8 cellular contexts compared by ENCODE assay signal in the genomic region with DNA sequence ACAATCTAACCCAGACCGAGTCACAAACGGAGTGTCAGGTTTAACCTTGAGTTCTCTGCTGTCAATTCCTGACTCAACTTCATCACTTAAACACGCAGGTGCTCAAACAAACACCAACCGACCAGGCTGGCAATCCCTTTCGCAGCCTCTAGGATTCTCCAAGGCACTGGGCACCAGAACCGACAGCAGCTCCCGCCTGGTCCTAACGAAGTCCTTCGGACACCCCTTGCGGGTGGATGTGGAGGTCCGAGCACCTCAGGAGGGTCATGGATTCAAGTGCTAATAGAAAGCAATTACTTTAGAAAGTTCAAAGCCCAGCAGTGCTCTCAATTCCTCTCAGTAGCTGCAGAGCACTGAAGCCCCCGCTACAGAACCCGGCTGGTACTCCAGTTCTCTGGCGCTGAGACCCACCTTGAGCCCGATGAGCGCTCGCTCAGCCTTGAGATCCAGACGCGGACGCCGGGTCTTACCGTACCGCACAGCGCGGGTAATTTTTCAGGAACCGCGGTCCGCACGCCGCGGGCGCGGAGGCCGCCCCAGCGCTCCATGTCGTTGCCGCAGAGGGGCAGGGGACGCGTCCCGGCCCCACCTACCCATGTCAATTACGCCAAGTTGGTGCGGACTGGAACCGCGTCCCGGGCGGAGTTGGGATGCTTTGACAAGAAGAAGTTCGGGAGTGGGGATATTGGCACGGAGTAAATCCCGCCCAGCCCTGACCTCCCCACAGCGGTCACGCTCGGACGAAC. TPM values are rescaled to one million over a fixed set of nuclear protein-coding genes. Genes with fewer than 3 reads are reported as not detected.
DNase-seq lines count a peak whose midpoint lies in the region; ATAC-seq and TF ChIP-seq lines count a peak whose summit lies in the region.

No MANE protein-coding gene starts in this region.

- H3K36me3 ChIP-seq in adrenal gland (replicated peaks in 1 of 2), result no peaks in the 10 kb centered on the region
- no peaks in the 10 kb centered on the region for H3K36me3 ChIP-seq in heart right ventricle

- peak overlapping the region; percentile 88 to 94 (median 92) for H3K27ac ChIP-seq in adrenal gland
- H3K27ac ChIP-seq in heart right ventricle, result peak overlapping the region; percentile 63 to 96 (median 93)

- H3K4me1 ChIP-seq in adrenal gland (replicated peaks in 1 of 2) (peaks cover 10 to 33% of the 10 kb centered on the region in 2 donors), heart right ventricle (peaks cover 5 to 57% (median 39%) of the 10 kb centered on the region in 9 donors)

- H3K9me3 ChIP-seq in adrenal gland (replicated peaks in 1 of 3), result no peaks in the 10 kb centered on the region
- H3K9me3 ChIP-seq in heart right ventricle, result no peaks in the 10 kb centered on the region

- TF ChIP-seq POLR2A in adrenal gland (IDR thresholded peaks at IDR 0.05), result peak in 1 of 2 donors; percentile 43

- H3K4me3 ChIP-seq in LNCaP clone FGC (ENCODE audit: low read depth, low read length) (peak overlapping the region; percentile 84), adrenal gland (peak overlapping the region; percentile 41 to 85 (median 76)), heart right ventricle (peak overlapping the region; percentile 52 to 94 (median 82))

- DNase-seq in DMS114 treated with DMSO at 0.1 percent for 48 hours (lab: John Stamatoyannopoulos, UW; ENCODE audit: unreplicated experiment) (peak; percentile 69), LNCaP clone FGC (ENCODE audit: low read depth) (peak; percentile 51), SKM-1 treated with dmso at 0.1 percent for 144 hours (lab: John Stamatoyannopoulos, UW; ENCODE audit: unreplicated experiment) (peak; percentile 38), adrenal gland (peak; percentile 61 to 88 (median 79)), heart right ventricle (peak; percentile 50), posterior vena cava (ENCODE audit: low spot score) (peak; percentile 83)

- intact Hi-C loops in adrenal gland (cut with DNase I), result loop anchor here in 1 of 2 donors (10.0 kb wide), 1 partner anchor 195 kb away; no protein-coding TSS in a partner anchor
- intact Hi-C loops in heart right ventricle (cut with DNase I), result loop anchor here (1.0 to 10.0 kb wide), 12 partner anchors 43 to 182 kb away; partner anchors contain the start of gene C5orf63 (in 2 of the 10)
- intact Hi-C loops in posterior vena cava (cut with DNase I), result no loop called here

- 1 to 4% (median 1%) methylated on average over 15 to 53 of the region's 53 CpGs for WGBS in adrenal gland, 4 donors
- 1% methylated on average over 52 to 53 of the region's 53 CpGs for WGBS in heart right ventricle, 2 donors

- no peaks in the 10 kb centered on the region for H3K27me3 ChIP-seq in adrenal gland
- H3K27me3 ChIP-seq in heart right ventricle, result peaks cover 0 to 14% (median 0%) of the 10 kb centered on the region in 7 donors

- peak; percentile 16 for ATAC-seq in GM21737 (IDR thresholded peaks at IDR 0.05; ENCODE audit: unreplicated experiment)
- peak; percentile 17 to 64 (median 38) for ATAC-seq in heart right ventricle
- ATAC-seq in HG03139 (IDR thresholded peaks at IDR 0.05; ENCODE audit: unreplicated experiment), result no peak

- TF ChIP-seq CTCF in LNCaP clone FGC (IDR thresholded peaks at IDR 0.05; ENCODE audit: control insufficient read depth, extremely low read depth, insufficient read depth) (0 out of 2 replicates have a peak, but pooled peaks have one; percentile 19), adrenal gland (IDR thresholded peaks at IDR 0.05) (peak; percentile 37 to 66 (median 60)), heart right ventricle (IDR thresholded peaks at IDR 0.05) (peak in 7 of 9 donors; percentile 18 to 52 (median 47))

RNA-seq across cellular contexts. Expression of gene MARCHF3, which starts 0.7 kb away (rescaled TPM):
- total RNA-seq in adrenal gland (10 to 100 TPM in 6 of 8 donors, 1 to 10 TPM in 2; 8.0 to 48.9 (median 12.2) TPM), heart right ventricle (10 to 100 TPM; 16.8 to 57.4 (median 45.9) TPM), posterior vena cava (10 to 100 TPM; 14.1 to 22.8 TPM)
- polyA plus RNA-seq in adrenal gland (10 to 100 TPM in 1 of 3 donors, 1 to 10 TPM in 2; 3.9 to 25.8 (median 5.2) TPM), heart right ventricle (10 to 100 TPM in 1 of 2 donors, 1 to 10 TPM in 1; 4.8 to 76.2 TPM)

RNA-seq across cellular contexts. Expression of gene C5orf63, which starts 43.6 kb away (rescaled TPM):
- total RNA-seq in adrenal gland (1 to 10 TPM in 7 of 8 donors, not detected in 1; 1.6 to 6.8 (median 4.6) TPM), heart right ventricle (10 to 100 TPM in 9 of 10 donors, 1 to 10 TPM in 1; 9.7 to 18.3 (median 12.9) TPM), posterior vena cava (1 to 10 TPM; 3.3 to 4.2 TPM)
- polyA plus RNA-seq in adrenal gland (1 to 10 TPM; 3.1 to 4.3 (median 3.4) TPM), heart right ventricle (1 to 10 TPM; 5.4 to 6.9 TPM)

Comparison
In these comparisons a context has a peak if more than half of its experiments do, and no peak if none do; other contexts are left out.
1. intact Hi-C loops: an anchor here in heart right ventricle (1.0 to 10.0 kb wide); none called in posterior vena cava.